ENCODE assay signal across 24 cellular contexts in the genomic region with DNA sequence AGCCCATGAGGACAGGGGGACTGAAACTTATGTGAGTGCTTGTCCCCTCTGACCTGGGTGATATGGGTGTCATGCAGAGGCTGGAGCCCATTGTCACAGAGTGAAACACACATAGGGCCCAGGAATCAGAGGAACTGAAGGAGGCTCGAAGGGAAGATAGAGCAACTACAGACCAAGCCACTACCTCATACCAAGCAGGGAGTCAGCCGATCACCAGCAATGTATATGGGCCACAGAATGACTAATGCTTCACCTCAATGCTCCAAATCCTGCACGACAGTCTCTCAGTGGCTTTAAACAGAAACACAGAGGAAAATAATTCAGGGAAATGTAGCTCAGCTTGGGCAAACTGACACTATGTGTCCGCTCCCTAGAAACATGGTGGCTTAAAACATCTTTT.
"Had no signal": no experiment of that assay in that cellular context is flagged by ENCODE, and none has a peak within 500 bp of the region (broad histone marks: within the 10 kb centered on the region; RNA-seq: fewer than 3 reads in every experiment).

No MANE protein-coding gene starts in this region.

- H3K9me3 Mint-ChIP-seq: activated CD4-positive, alpha-beta memory T cell treated with anti-CD3 and anti-CD28 coated beads for 36 hours; activated CD4-positive, alpha-beta T cell treated with anti-CD3 and anti-CD28 coated beads, Interleukin-2, amount 10 ng/mL, durations not matched to agents 7 days and 5 days; activated naive CD4-positive, alpha-beta T cell treated with anti-CD3 and anti-CD28 coated beads for 36 hours; activated T-cell treated with anti-CD3 and anti-CD28 coated beads, Interleukin-2, amount 50 U/mL, for 24 hours; T-helper 1 cell treated with Interleukin-12 subunit alpha and Interleukin-12 subunit beta and Interleukin-4 antibody, amounts not matched to agents 30 μg/mL and 1 μg/mL, for 36 hours; WTC11 had no signal

- H3K27me3 ChIP-seq: adrenal gland, Peyer's patch, SJSA1 had no signal

- H3K27ac Mint-ChIP-seq: activated CD4-positive, alpha-beta memory T cell treated with anti-CD3 and anti-CD28 coated beads for 36 hours; activated naive CD4-positive, alpha-beta T cell treated with anti-CD3 and anti-CD28 coated beads for 36 hours; activated naive CD8-positive, alpha-beta T cell; activated T-cell treated with anti-CD3 and anti-CD28 coated beads, Interleukin-2, amount 50 U/mL, for 24 hours; T-helper 1 cell treated with Interleukin-12 subunit alpha and Interleukin-12 subunit beta and Interleukin-4 antibody, amounts not matched to agents 30 μg/mL and 1 μg/mL, for 36 hours; WTC11 had no signal

- ATAC-seq: SK-N-SH treated with all-trans-retinoic acid at 6 μM for 48 hours, WTC11 had no signal

- H3K4me3 Mint-ChIP-seq: activated CD4-positive, alpha-beta memory T cell treated with anti-CD3 and anti-CD28 coated beads for 36 hours; activated CD4-positive, alpha-beta T cell treated with anti-CD3 and anti-CD28 coated beads, Interleukin-2, amount 10 ng/mL, durations not matched to agents 7 days and 5 days; activated naive CD4-positive, alpha-beta T cell treated with anti-CD3 and anti-CD28 coated beads for 36 hours; activated naive CD8-positive, alpha-beta T cell; activated T-cell treated with anti-CD3 and anti-CD28 coated beads, Interleukin-2, amount 50 U/mL, for 24 hours; T-helper 1 cell treated with Interleukin-12 subunit alpha and Interleukin-12 subunit beta and Interleukin-4 antibody, amounts not matched to agents 30 μg/mL and 1 μg/mL, for 36 hours; WTC11 had no signal

- H3K36me3 ChIP-seq: adrenal gland, Peyer's patch, SJSA1 had no signal

- H3K4me1 ChIP-seq: adrenal gland, Peyer's patch, SJSA1 had no signal

- H3K27ac ChIP-seq: adrenal gland, Peyer's patch, SJSA1 had no signal

- DNase-seq: activated CD4-positive, alpha-beta memory T cell treated with anti-CD3 and anti-CD28 coated beads for 36 hours; activated CD4-positive, alpha-beta T cell treated with anti-CD3 and anti-CD28 coated beads, Interleukin-2, amount 10 ng/mL, durations not matched to agents 7 days and 5 days; activated CD4-positive, CD25-positive, alpha-beta regulatory T cell treated with anti-CD3 and anti-CD28 coated beads, Interleukin-2, amount 50 U/mL, for 72 hours; activated gamma-delta T cell; activated naive CD4-positive, alpha-beta T cell treated with anti-CD3 and anti-CD28 coated beads for 36 hours; activated T-cell treated with anti-CD3 and anti-CD28 coated beads, Interleukin-2, amount 50 U/mL, for 24 hours; adrenal gland; anterior cingulate cortex; Kasumi-1; KBM-7; NCI-H1048; NCI-H146; NCI-H187 treated with DMSO at 0.1 percent for 48 hours; NCI-H2081 treated with DMSO at 0.1 percent for 48 hours; NCI-H446; NCI-H524; Peyer's patch; SHP77; SW 1271 had no signal

- H3K9me3 ChIP-seq: adrenal gland, Peyer's patch, SJSA1 had no signal

- H3K4me3 ChIP-seq: adrenal gland, Peyer's patch, SJSA1 had no signal

- H3K27me3 Mint-ChIP-seq: activated CD4-positive, alpha-beta memory T cell treated with anti-CD3 and anti-CD28 coated beads for 36 hours; activated CD4-positive, alpha-beta T cell treated with anti-CD3 and anti-CD28 coated beads, Interleukin-2, amount 10 ng/mL, durations not matched to agents 7 days and 5 days; activated naive CD8-positive, alpha-beta T cell; activated T-cell treated with anti-CD3 and anti-CD28 coated beads, Interleukin-2, amount 50 U/mL, for 24 hours had no signal
